Comparison of ENCODE assay signal across 27 cellular contexts in genomic region chr22:47963660-47964059, GRCh38.
"Had no signal": no experiment of that assay in that cellular context is flagged by ENCODE, and none has a peak within 500 bp of the region (broad histone marks: within the 10 kb centered on the region; RNA-seq: fewer than 3 reads in every experiment).

No MANE protein-coding gene starts in this region.

- H3K27ac Mint-ChIP-seq: stimulated activated effector memory CD8-positive, alpha-beta T cell treated with anti-CD3 and anti-CD28 coated beads, Interleukin-12 subunit alpha, Interleukin-12 subunit beta, amount 100 ng/mL, for 72 hours; stimulated activated memory B cell treated with anti-CD40 and anti-IgM and Interleukin-4, amounts not matched to agents 10 μg/mL and 1 μg/mL and 100 μg/mL, for 72 hours; stimulated activated naive B cell treated with anti-CD40 and anti-IgM and Interleukin-4, amounts not matched to agents 10 μg/mL and 1 μg/mL and 100 μg/mL, for 72 hours; stimulated activated naive CD8-positive, alpha-beta T cell treated with anti-CD3 and anti-CD28 coated beads, Interleukin-15, amount 100 ng/mL, for 72 hours; stimulated activated naive CD8-positive, alpha-beta T cell treated with anti-CD3 and anti-CD28 coated beads, Interleukin-15, Interleukin-2, amounts not matched to agents 100 ng/mL and 50 ng/mL, for 24 hours had no signal

- H3K4me1 Mint-ChIP-seq: stimulated activated effector memory CD8-positive, alpha-beta T cell treated with anti-CD3 and anti-CD28 coated beads, Interleukin-12 subunit alpha, Interleukin-12 subunit beta, amount 100 ng/mL, for 72 hours; stimulated activated memory B cell treated with anti-CD40 and anti-IgM and Interleukin-4, amounts not matched to agents 10 μg/mL and 1 μg/mL and 100 μg/mL, for 72 hours; stimulated activated naive B cell treated with anti-CD40 and anti-IgM and Interleukin-4, amounts not matched to agents 10 μg/mL and 1 μg/mL and 100 μg/mL, for 72 hours; stimulated activated naive CD8-positive, alpha-beta T cell treated with anti-CD3 and anti-CD28 coated beads, Interleukin-15, amount 100 ng/mL, for 72 hours had no signal

- ATAC-seq: stimulated activated effector memory CD8-positive, alpha-beta T cell treated with anti-CD3 and anti-CD28 coated beads, Interleukin-12 subunit alpha, Interleukin-12 subunit beta, amount 100 ng/mL, for 72 hours; stimulated activated memory B cell treated with anti-CD40 and anti-IgM and Interleukin-4, amounts not matched to agents 10 μg/mL and 1 μg/mL and 100 μg/mL, for 72 hours; stimulated activated naive B cell treated with anti-CD40 and anti-IgM and Interleukin-4, amounts not matched to agents 10 μg/mL and 1 μg/mL and 100 μg/mL, for 72 hours; stimulated activated naive CD8-positive, alpha-beta T cell treated with anti-CD3 and anti-CD28 coated beads, Interleukin-15, amount 100 ng/mL, for 72 hours; stimulated activated naive CD8-positive, alpha-beta T cell treated with anti-CD3 and anti-CD28 coated beads, Interleukin-15, Interleukin-2, amounts not matched to agents 100 U/mL and 50 U/mL, for 24 hours; upper lobe of right lung had no signal

- H3K4me1 ChIP-seq: stomach, suprapubic skin, testis, thyroid gland, tibial artery, tibial nerve, transverse colon, upper lobe of right lung, uterus, vagina had no signal

- H3K27ac ChIP-seq: stomach, suprapubic skin, testis, thoracic aorta, thyroid gland, tibial artery, tibial nerve, transverse colon, upper lobe of right lung, uterus, vagina had no signal

- DNase-seq: stimulated activated CD4-positive, alpha-beta T cell treated with anti-CD3 and anti-CD28 coated beads, Interleukin-2, amount 100 ng/mL, for 24 hours; stimulated activated CD4-positive, alpha-beta T cell treated with anti-CD3 and anti-CD28 coated beads, Interleukin-2, amount 100 ng/mL, for 48 hours; stimulated activated CD4-positive, alpha-beta T cell treated with anti-CD3 and anti-CD28 coated beads, Interleukin-4, amount 100 ng/mL, for 1 hour; stimulated activated CD4-positive, alpha-beta T cell treated with anti-CD3 and anti-CD28 coated beads, Interleukin-4, amount 100 ng/mL, for 24 hours; stimulated activated CD4-positive, alpha-beta T cell treated with anti-CD3 and anti-CD28 coated beads, Interleukin-4, amount 100 ng/mL, for 4 hours; stimulated activated CD8-positive, alpha-beta memory T cell treated with anti-CD3 and anti-CD28 coated beads, Interleukin-4, amount 100 ng/mL, for 48 hours; stimulated activated naive B cell treated with anti-CD40 and anti-IgM and Interleukin-4, amounts not matched to agents 10 μg/mL and 1 μg/mL and 100 μg/mL, for 72 hours; stimulated activated naive CD4-positive, alpha-beta T cell; stimulated activated naive CD4-positive, alpha-beta T cell treated with Interleukin-2 at 50 U/mL for 16 hours; stimulated activated naive CD8-positive, alpha-beta T cell treated with anti-CD3 and anti-CD28 coated beads, Interleukin-15, amount 100 ng/mL, for 72 hours; stimulated activated naive CD8-positive, alpha-beta T cell treated with anti-CD3 and anti-CD28 coated beads, Interleukin-15, Interleukin-2, amounts not matched to agents 100 U/mL and 50 U/mL, for 24 hours; stomach; substantia nigra; testis; thyroid gland; tibial artery; transverse colon; trophoblast cell; upper lobe of right lung; uterus had no signal

- H3K36me3 ChIP-seq: stomach, suprapubic skin, thoracic aorta, thyroid gland, tibial artery, tibial nerve, transverse colon, upper lobe of right lung, uterus, vagina had no signal

- H3K27me3 ChIP-seq: suprapubic skin, testis, thyroid gland, tibial artery, tibial nerve, transverse colon, upper lobe of right lung, uterus, vagina had no signal

- H3K9me3 ChIP-seq: testis, thoracic aorta, thyroid gland, tibial artery, transverse colon, uterus, vagina had no signal

- H3K9me3 Mint-ChIP-seq: stimulated activated naive CD8-positive, alpha-beta T cell treated with anti-CD3 and anti-CD28 coated beads, Interleukin-15, Interleukin-2, amounts not matched to agents 100 ng/mL and 50 ng/mL, for 24 hours had no signal

- H3K27me3 Mint-ChIP-seq: stimulated activated naive CD8-positive, alpha-beta T cell treated with anti-CD3 and anti-CD28 coated beads, Interleukin-15, amount 100 ng/mL, for 72 hours had no signal

- H3K36me3 Mint-ChIP-seq: stimulated activated effector memory CD8-positive, alpha-beta T cell treated with anti-CD3 and anti-CD28 coated beads, Interleukin-12 subunit alpha, Interleukin-12 subunit beta, amount 100 ng/mL, for 72 hours; stimulated activated memory B cell treated with anti-CD40 and anti-IgM and Interleukin-4, amounts not matched to agents 10 μg/mL and 1 μg/mL and 100 μg/mL, for 72 hours had no signal

- H3K4me3 Mint-ChIP-seq: stimulated activated effector memory CD8-positive, alpha-beta T cell treated with anti-CD3 and anti-CD28 coated beads, Interleukin-12 subunit alpha, Interleukin-12 subunit beta, amount 100 ng/mL, for 72 hours; stimulated activated memory B cell treated with anti-CD40 and anti-IgM and Interleukin-4, amounts not matched to agents 10 μg/mL and 1 μg/mL and 100 μg/mL, for 72 hours; stimulated activated naive B cell treated with anti-CD40 and anti-IgM and Interleukin-4, amounts not matched to agents 10 μg/mL and 1 μg/mL and 100 μg/mL, for 72 hours; stimulated activated naive CD8-positive, alpha-beta T cell treated with anti-CD3 and anti-CD28 coated beads, Interleukin-15, amount 100 ng/mL, for 72 hours; stimulated activated naive CD8-positive, alpha-beta T cell treated with anti-CD3 and anti-CD28 coated beads, Interleukin-15, Interleukin-2, amounts not matched to agents 100 ng/mL and 50 ng/mL, for 24 hours had no signal

- H3K4me3 ChIP-seq: stomach, suprapubic skin, testis, thoracic aorta, thyroid gland, tibial artery, tibial nerve, transverse colon, upper lobe of right lung, uterus, vagina had no signal
